In genomic region chr19:36225219-36225892, GRCh38 we compare ENCODE assay signal across 2 cellular contexts.
TF ChIP-seq lines count a peak whose summit lies in the region.

No MANE protein-coding gene starts in this region.

TF ChIP-seq in SK-N-SH, 30 proteins besides CTCF, POLR2A, EP300 and RAD21:
- TF ChIP-seq TCF12 (IDR thresholded peaks at IDR 0.05) (peak; percentile 58), EZH2phosphoT487 (IDR thresholded peaks at IDR 0.05; ENCODE audit: borderline replicate concordance, low read depth) (no peak), JUND (IDR thresholded peaks at IDR 0.05) (peak; percentile 13; the same call in 1 of the 2 replicates), YY1 (IDR thresholded peaks at IDR 0.05; ENCODE audit: low read depth) (no peak), FOXM1 (IDR thresholded peaks at IDR 0.05; ENCODE audit: low read depth) (no peak), MEF2A (IDR thresholded peaks at IDR 0.05; ENCODE audit: borderline replicate concordance, low read depth) (peak; percentile 73; the same call in 1 of the 2 replicates), RFX5 (IDR thresholded peaks at IDR 0.05; ENCODE audit: low read length) (no peak)

TF ChIP-seq in endothelial cell of umbilical vein, 7 proteins besides CTCF, POLR2A, EP300 and RAD21:
- TF ChIP-seq POLR2AphosphoS5 (IDR thresholded peaks at IDR 0.05; ENCODE audit: insufficient read depth, low read depth, low read length) (no peak), JUN (IDR thresholded peaks at IDR 0.05; ENCODE audit: borderline replicate concordance, insufficient read depth, insufficient read length, low read depth) (peak; percentile 68), FOS (IDR thresholded peaks at IDR 0.05; ENCODE audit: borderline replicate concordance, insufficient read depth, low read length) (peak; percentile 67), GATA2 (IDR thresholded peaks at IDR 0.05; ENCODE audit: insufficient read depth, insufficient read length, low read depth, low read length) (no peak)
